2 cellular contexts compared by ENCODE assay signal in genomic region chr16:84709609-84710008, GRCh38.
TF ChIP-seq lines count a peak whose summit lies in the region.

No MANE protein-coding gene starts in this region.

TF ChIP-seq in K562, 482 proteins besides CTCF, POLR2A, EP300 and RAD21:
- TF ChIP-seq MLX (CRISPR knock-in tag; conservative IDR thresholded peaks at IDR 0.05): no peak
- TF ChIP-seq ZNF354B (CRISPR knock-in tag; IDR thresholded peaks at IDR 0.05): no peak
- TF ChIP-seq ILF3 (IDR thresholded peaks at IDR 0.05; ENCODE audit: borderline replicate concordance): no peak
- TF ChIP-seq CBX1 (IDR thresholded peaks at IDR 0.05; ENCODE audit: low read depth): no peak
- TF ChIP-seq CHD4 (IDR thresholded peaks at IDR 0.05; ENCODE audit: insufficient read depth, insufficient replicate concordance, low read depth, low read length, poor library complexity, severe bottlenecking): no peak
- no peak for TF ChIP-seq ZNF280A (IDR thresholded peaks at IDR 0.05; ENCODE audit: low read depth, partially characterized antibody)
- no peak for TF ChIP-seq ZNF655 (CRISPR knock-in tag; IDR thresholded peaks at IDR 0.05)

TF ChIP-seq in HepG2, 621 proteins besides CTCF, POLR2A, EP300 and RAD21:
- TF ChIP-seq TIGD3 (CRISPR knock-in tag; IDR thresholded peaks at IDR 0.05; ENCODE audit: borderline replicate concordance): no peak
- TF ChIP-seq ZNF34 (CRISPR knock-in tag; IDR thresholded peaks at IDR 0.05; ENCODE audit: borderline replicate concordance): no peak
- TF ChIP-seq ZNF605 (CRISPR knock-in tag; IDR thresholded peaks at IDR 0.05): no peak
- no peak for TF ChIP-seq ZBTB25 (CRISPR knock-in tag; IDR thresholded peaks at IDR 0.05)
